In genomic region chr10:9863559-9864121, GRCh38 we compare ENCODE assay signal across 20 cellular contexts.
DNase-seq lines count a peak whose midpoint lies in the region; FAIRE-seq and TF ChIP-seq lines count a peak whose summit lies in the region.
"Had no signal": no experiment of that assay in that cellular context is flagged by ENCODE, and none has a peak within 500 bp of the region (broad histone marks: within the 10 kb centered on the region; RNA-seq: fewer than 3 reads in every experiment).

No MANE protein-coding gene starts in this region.

- intact Hi-C loops in colonic mucosa (cut with DNase I): no loop called here

- no peaks in the 10 kb centered on the region for H3K9me3 Mint-ChIP-seq in neural progenitor cell

- peak; percentile 52 for FAIRE-seq in bronchial epithelial cell (lab: Jason Lieb, UNC)
- FAIRE-seq: A549, GM12891, GM18507 had no signal

- peaks cover 8% of the 10 kb centered on the region; the same call in 1 of the 2 replicates for H3K36me3 ChIP-seq in Karpas-422 (ENCODE audit: insufficient read depth, low read length)
- H3K36me3 ChIP-seq in bronchial epithelial cell (ENCODE audit: control insufficient read depth, insufficient read depth, low read length): no peaks in the 10 kb centered on the region
- H3K36me3 ChIP-seq in neural progenitor cell: no peaks in the 10 kb centered on the region
- H3K36me3 ChIP-seq in colonic mucosa: no peaks in the 10 kb centered on the region
- H3K36me3 ChIP-seq: BE2C; BLaER1 treated with 17β-estradiol and CSF1 and Interleukin-3, amounts not matched to agents 10 nM and 100 nM had no signal

- H3K4me1 Mint-ChIP-seq in neural progenitor cell: no peaks in the 10 kb centered on the region
- H3K4me1 Mint-ChIP-seq: CD4-positive, alpha-beta memory T cell; H9 had no signal

- no peak overlapping the region for H3K4me2 ChIP-seq in Karpas-422 (ENCODE audit: low read depth, low read length, poor library complexity, severe bottlenecking)
- H3K4me2 ChIP-seq in neural progenitor cell: no peak overlapping the region
- H3K4me2 ChIP-seq: A549; BLaER1 treated with 17β-estradiol and CSF1 and Interleukin-3, amounts not matched to agents 10 nM and 100 nM had no signal

- no peak for TF ChIP-seq CTCF in bronchial epithelial cell (IDR thresholded peaks at IDR 0.05; ENCODE audit: insufficient read depth, low read length, severe bottlenecking)
- TF ChIP-seq CTCF in neural progenitor cell (IDR thresholded peaks at IDR 0.05): no peak
- no peak for TF ChIP-seq CTCF in colonic mucosa (IDR thresholded peaks at IDR 0.05)

- H3K27me3 ChIP-seq in Karpas-422 (ENCODE audit: low read length) (no peaks in the 10 kb centered on the region), bronchial epithelial cell (ENCODE audit: control insufficient read depth, insufficient read depth, low read length) (no peaks in the 10 kb centered on the region), neural progenitor cell (no peaks in the 10 kb centered on the region), colonic mucosa (no peaks in the 10 kb centered on the region)
- H3K27me3 ChIP-seq: BE2C; BLaER1 treated with 17β-estradiol and CSF1 and Interleukin-3, amounts not matched to agents 10 nM and 100 nM had no signal

- H3K4me1 ChIP-seq in Karpas-422 (ENCODE audit: low read length) (peaks cover 26% of the 10 kb centered on the region), neural progenitor cell (no peaks in the 10 kb centered on the region), colonic mucosa (no peaks in the 10 kb centered on the region)
- H3K4me1 ChIP-seq: A549; BE2C; BLaER1 treated with 17β-estradiol and CSF1 and Interleukin-3, amounts not matched to agents 10 nM and 100 nM had no signal

- DNase-seq in Karpas-422 (no peak), bronchial epithelial cell (ENCODE audit: low read depth) (no peak), neural progenitor cell (ENCODE audit: low spot score) (no peak), NCI-H1694 (lab: John Stamatoyannopoulos, UW) (no peak), hypothalamus (lab: John Stamatoyannopoulos, UW) (no peak), colonic mucosa (no peak)
- DNase-seq: 8988T; ACHN; AML-193; BE2C; Calu3; CD4-positive, alpha-beta memory T cell; COR-L47; DMS79 treated with DMSO at 0.1 percent for 48 hours; GOT3; H9 had no signal

- no peaks in the 10 kb centered on the region for H3F3A ChIP-seq in neural progenitor cell (ENCODE audit: low read depth)

- 0 out of 2 replicates have a peak overlapping the region, but pooled peaks have one; percentile 51 for H2AFZ ChIP-seq in Karpas-422 (ENCODE audit: low read length)
- H2AFZ ChIP-seq in neural progenitor cell (replicated peaks): peak overlapping the region; percentile 50

- no peaks in the 10 kb centered on the region for H3K79me2 ChIP-seq in Karpas-422 (ENCODE audit: low read length)
- no peaks in the 10 kb centered on the region for H3K79me2 ChIP-seq in neural progenitor cell (ENCODE audit: low read depth)

- H3K27ac ChIP-seq in Karpas-422 (ENCODE audit: low read length) (no peak overlapping the region), neural progenitor cell (no peak overlapping the region), colonic mucosa (no peak overlapping the region)
- H3K27ac ChIP-seq: A549; BLaER1 treated with 17β-estradiol and CSF1 and Interleukin-3, amounts not matched to agents 10 nM and 100 nM had no signal

- no peak overlapping the region for H3K4me3 Mint-ChIP-seq in neural progenitor cell
- H3K4me3 Mint-ChIP-seq: CD4-positive, alpha-beta memory T cell; H9 had no signal

- H3K27me3 Mint-ChIP-seq in neural progenitor cell (ENCODE audit: insufficient read depth, low read depth): no peaks in the 10 kb centered on the region

- H3K9ac ChIP-seq in Karpas-422 (ENCODE audit: low read length) (no peak overlapping the region), neural progenitor cell (no peak overlapping the region), colonic mucosa (ENCODE audit: low read depth in 2 of 2, low read length in 2 of 2) (no peak overlapping the region)
- H3K9ac ChIP-seq: BLaER1 treated with 17β-estradiol and CSF1 and Interleukin-3, amounts not matched to agents 10 nM and 100 nM had no signal

- H3K36me3 Mint-ChIP-seq in neural progenitor cell: no peaks in the 10 kb centered on the region
- H3K36me3 Mint-ChIP-seq: CD4-positive, alpha-beta memory T cell had no signal

- H3K9me3 ChIP-seq in Karpas-422 (ENCODE audit: low read length): peaks cover 10% of the 10 kb centered on the region; the same call in 1 of the 2 replicates
- no peaks in the 10 kb centered on the region for H3K9me3 ChIP-seq in neural progenitor cell (ENCODE audit: low read depth)
- H3K9me3 ChIP-seq in colonic mucosa: no peaks in the 10 kb centered on the region
- H3K9me3 ChIP-seq: BE2C; BLaER1 treated with 17β-estradiol and CSF1 and Interleukin-3, amounts not matched to agents 10 nM and 100 nM had no signal

- H3K4me3 ChIP-seq in Karpas-422 (ENCODE audit: low read length) (no peak overlapping the region), bronchial epithelial cell (ENCODE audit: low read depth, low read length) (no peak overlapping the region), neural progenitor cell (no peak overlapping the region), colonic mucosa (no peak overlapping the region)
- H3K4me3 ChIP-seq: A549; BLaER1 treated with 17β-estradiol and CSF1 and Interleukin-3, amounts not matched to agents 10 nM and 100 nM had no signal

- H3K27ac Mint-ChIP-seq in neural progenitor cell: no peak overlapping the region
- H3K27ac Mint-ChIP-seq: CD4-positive, alpha-beta memory T cell; H9 had no signal

- H4K20me1 ChIP-seq in Karpas-422 (ENCODE audit: insufficient read depth, low read depth, low read length) (no peaks in the 10 kb centered on the region), neural progenitor cell (ENCODE audit: low read depth) (no peaks in the 10 kb centered on the region)
- H4K20me1 ChIP-seq: BLaER1 treated with 17β-estradiol and CSF1 and Interleukin-3, amounts not matched to agents 10 nM and 100 nM had no signal

- no peaks in the 10 kb centered on the region for H3K9me2 ChIP-seq in Karpas-422 (replicated peaks; ENCODE audit: insufficient read depth, low read length)
